7 cellular contexts compared by ENCODE assay signal in genomic region chrX:48819394-48819793, GRCh38. TPM values are rescaled to one million over a fixed set of nuclear protein-coding genes. Genes with fewer than 3 reads are reported as not detected.
"Had no signal": no experiment of that assay in that cellular context is flagged by ENCODE, and none has a peak within 500 bp of the region (broad histone marks: within the 10 kb centered on the region; RNA-seq: fewer than 3 reads in every experiment).

No MANE protein-coding gene starts in this region.

RNA-seq across cellular contexts. Expression of gene ERAS, which starts 6.9 kb away (rescaled TPM):
- total RNA-seq: GM23248, H1, H4, H9, HFFc6 had no signal

RNA-seq across cellular contexts. Expression of gene PCSK1N, which starts 16.0 kb away (rescaled TPM):
- total RNA-seq: HFFc6 had no signal

RNA-seq across cellular contexts. Expression of gene GATA1, which starts 33.0 kb away (rescaled TPM):
- total RNA-seq: GM23248, GM23338, H1, H4, H7, H9, HFFc6 had no signal

RNA-seq across cellular contexts. Expression of gene GLOD5, which starts 57.8 kb away (rescaled TPM):
- total RNA-seq: GM23248, GM23338, H1, H4, H7, H9, HFFc6 had no signal
